2 cellular contexts compared by ENCODE assay signal in genomic region chr6:145811741-145812140, GRCh38.
TF ChIP-seq lines count a peak whose summit lies in the region.

No MANE protein-coding gene starts in this region.

TF ChIP-seq in GM23338, 12 proteins besides CTCF, POLR2A, EP300 and RAD21 (continued from another document):
- no peak for TF ChIP-seq ETS1 (IDR thresholded peaks at IDR 0.05)
- no peak for TF ChIP-seq CREB1 (CRISPR knock-in tag; IDR thresholded peaks at IDR 0.05; ENCODE audit: low read depth)
- no peak for TF ChIP-seq EZH2phosphoT487 (IDR thresholded peaks at IDR 0.05; ENCODE audit: unreplicated experiment)
- no peak for TF ChIP-seq ZNF114 (CRISPR knock-in tag; IDR thresholded peaks at IDR 0.05)
- no peak for TF ChIP-seq NANOG (IDR thresholded peaks at IDR 0.05; ENCODE audit: borderline replicate concordance)
- no peak for TF ChIP-seq ZNF462 (CRISPR knock-in tag; IDR thresholded peaks at IDR 0.05)
- no peak for TF ChIP-seq EZH2 (IDR thresholded peaks at IDR 0.05; ENCODE audit: low read depth, unreplicated experiment)
- TF ChIP-seq STAT1 (IDR thresholded peaks at IDR 0.05; ENCODE audit: unreplicated experiment): no peak
- no peak for TF ChIP-seq JUNB (IDR thresholded peaks at IDR 0.05; ENCODE audit: unreplicated experiment)

TF ChIP-seq in WTC11, 78 proteins besides CTCF, POLR2A, EP300 and RAD21 (continued from another document):
- TF ChIP-seq PRRX2 (CRISPR knock-in tag; IDR thresholded peaks at IDR 0.05): no peak
- TF ChIP-seq NR2C2 (CRISPR knock-in tag; IDR thresholded peaks at IDR 0.05): no peak
- TF ChIP-seq ZNF121 (CRISPR knock-in tag; IDR thresholded peaks at IDR 0.05): no peak
- no peak for TF ChIP-seq GRHL2 (CRISPR knock-in tag; IDR thresholded peaks at IDR 0.05; ENCODE audit: insufficient replicate concordance, severe bottlenecking)
- no peak for TF ChIP-seq ZNF423 (CRISPR knock-in tag; IDR thresholded peaks at IDR 0.05)
- no peak for TF ChIP-seq ZNF532 (CRISPR knock-in tag; IDR thresholded peaks at IDR 0.05; ENCODE audit: borderline replicate concordance)
- no peak for TF ChIP-seq SMAD4 (CRISPR knock-in tag; IDR thresholded peaks at IDR 0.05)
- no peak for TF ChIP-seq EMX1 (CRISPR knock-in tag; IDR thresholded peaks at IDR 0.05)
- TF ChIP-seq ZNF219 (CRISPR knock-in tag; IDR thresholded peaks at IDR 0.05; ENCODE audit: borderline replicate concordance): no peak
- no peak for TF ChIP-seq ATF2 (CRISPR knock-in tag; IDR thresholded peaks at IDR 0.05; ENCODE audit: borderline replicate concordance, low read depth)
- TF ChIP-seq CBFB (CRISPR knock-in tag; IDR thresholded peaks at IDR 0.05; ENCODE audit: low read depth): no peak
- TF ChIP-seq CREM (CRISPR knock-in tag; IDR thresholded peaks at IDR 0.05): no peak
- TF ChIP-seq MXD4 (CRISPR knock-in tag; IDR thresholded peaks at IDR 0.05; ENCODE audit: borderline replicate concordance): no peak
- TF ChIP-seq IRF1 (CRISPR knock-in tag; IDR thresholded peaks at IDR 0.05): no peak
